ENCODE assay signal across 15 cellular contexts in genomic region chr1:107000907-107001306, GRCh38. TPM values are rescaled to one million over a fixed set of nuclear protein-coding genes. Genes with fewer than 3 reads are reported as not detected.
DNase-seq lines count a peak whose midpoint lies in the region; ATAC-seq and TF ChIP-seq lines count a peak whose summit lies in the region.
"Had no signal": no experiment of that assay in that cellular context is flagged by ENCODE, and none has a peak within 500 bp of the region (broad histone marks: within the 10 kb centered on the region; RNA-seq: fewer than 3 reads in every experiment).

No MANE protein-coding gene starts in this region.

- DNase-seq in NCI-H446 (lab: John Stamatoyannopoulos, UW): peak; percentile 60 to 81
- DNase-seq in cerebellar cortex (ENCODE audit: low spot score): peak; percentile 16
- peak; percentile 90 for DNase-seq in fibroblast of peridontal ligament (ENCODE audit: extremely low read depth)
- DNase-seq in dorsolateral prefrontal cortex: no peak
- no peak for DNase-seq in activated CD4-positive, alpha-beta T cell treated with anti-CD3 and anti-CD28 coated beads, Interleukin-2, amount 50 U/mL, for 4 hours
- no peak for DNase-seq in EL
- DNase-seq: DMS79 treated with DMSO at 0.1 percent for 48 hours, GOT3, KBM-7, NCI-H1105 treated with DMSO at 0.1 percent for 48 hours, NCI-H1694 treated with DMSO at 0.1 percent for 48 hours, NCI-H2107, NCI-H226, NCI-H526 had no signal

- no peak overlapping the region for H3K27ac ChIP-seq in dorsolateral prefrontal cortex

- H3K27me3 ChIP-seq in dorsolateral prefrontal cortex: peaks cover 0 to 5% (median 0%) of the 10 kb centered on the region in 45 donors

- intact Hi-C loops in dorsolateral prefrontal cortex (cut with DNase I): no loop called here

- TF ChIP-seq CTCF in dorsolateral prefrontal cortex (IDR thresholded peaks at IDR 0.05 in 54 of 56, conservative IDR thresholded peaks at IDR 0.05 in 2 of 56; ENCODE audit: low read depth in 1 of 56, partially characterized antibody in 56 of 56): no peak

- ATAC-seq in GM21786 (IDR thresholded peaks at IDR 0.05; ENCODE audit: unreplicated experiment): no peak

- no peak overlapping the region for H3K4me3 ChIP-seq in dorsolateral prefrontal cortex

RNA-seq across cellular contexts. Expression of gene PRMT6, which starts 55.6 kb away (rescaled TPM):
- 10 to 100 TPM in 95 of 120 experiments, 1 to 10 TPM in 25; 5.7 to 16.0 (median 11.7) TPM for total RNA-seq in dorsolateral prefrontal cortex

Comparison
In these comparisons a context has a peak if more than half of its experiments do, and no peak if none do; other contexts are left out.
1. DNase-seq: peak in NCI-H446 (2 of 2), cerebellar cortex (single experiment) and fibroblast of peridontal ligament (single experiment); none in dorsolateral prefrontal cortex (0 of 10), activated CD4-positive, alpha-beta T cell treated with anti-CD3 and anti-CD28 coated beads, Interleukin-2, amount 50 U/mL, for 4 hours (0 of 2) and EL (single experiment).